11 cellular contexts compared by ENCODE assay signal in genomic region chr7:28854750-28855074, GRCh38.
A peak's percentile ranks its signal among the peaks of the same experiment; 100 is the strongest.
DNase-seq lines count a peak whose midpoint lies in the region; ATAC-seq and TF ChIP-seq lines count a peak whose summit lies in the region.
"Had no signal": no experiment of that assay in that cellular context is flagged by ENCODE, and none has a peak within 500 bp of the region (broad histone marks: within the 10 kb centered on the region; RNA-seq: fewer than 3 reads in every experiment).

No MANE protein-coding gene starts in this region.

- 80 to 97% methylated on average over 2 to 3 of the region's 3 CpGs for WGBS in endodermal cell (ENCODE audit: insufficient coverage in 1 of 2, insufficient read length in 1 of 2), 2 experiments
- WGBS in trophoblast cell (ENCODE audit: extremely low coverage, insufficient coverage, insufficient read length): no CpG with 5 or more reads among the region's 3 CpGs

- no peaks in the 10 kb centered on the region for H3K9me2 ChIP-seq in PC-3 (replicated peaks; ENCODE audit: low read length)

- peak overlapping the region; percentile 46 for H4K91ac ChIP-seq in trophoblast cell (ENCODE audit: low read depth, low read length)

- H3K9ac ChIP-seq in PC-3 (ENCODE audit: low read length) (no peak overlapping the region), endodermal cell (ENCODE audit: extremely low read depth, low read length, poor library complexity, severe bottlenecking) (no peak overlapping the region), trophoblast cell (ENCODE audit: low read length) (no peak overlapping the region)

- no peak for DNase-seq in T-helper 1 cell
- no peak for DNase-seq in PC-3
- DNase-seq in endodermal cell: no peak
- no peak for DNase-seq in trophoblast cell
- DNase-seq in kidney glomerular epithelial cell (lab: John Stamatoyannopoulos, UW): no peak
- DNase-seq in medulla oblongata (ENCODE audit: extremely low spot score): no peak

- no peak overlapping the region for H2BK5ac ChIP-seq in trophoblast cell (ENCODE audit: low read depth, low read length, poor library complexity)

- peak overlapping the region; percentile 90 for H3K4me2 ChIP-seq in PC-3 (ENCODE audit: low read length)
- no peak overlapping the region for H3K4me2 ChIP-seq in trophoblast cell (ENCODE audit: low read length)

- peaks cover 5% of the 10 kb centered on the region for H3F3A ChIP-seq in PC-3 (ENCODE audit: low read length, unreplicated experiment)

- no peaks in the 10 kb centered on the region for H3K9me3 Mint-ChIP-seq in T-helper 1 cell treated with Interleukin-12 subunit alpha and Interleukin-12 subunit beta and Interleukin-4 antibody, amounts not matched to agents 30 μg/mL and 1 μg/mL, for 36 hours
- peaks cover 4% of the 10 kb centered on the region for H3K9me3 Mint-ChIP-seq in endodermal cell
- H3K9me3 Mint-ChIP-seq: activated CD8-positive, alpha-beta T cell treated with anti-CD3 and anti-CD28 coated beads for 36 hours; activated naive CD4-positive, alpha-beta T cell treated with anti-CD3 and anti-CD28 coated beads, Interleukin-2, amount 10 ng/mL, durations not matched to agents 7 days and 5 days had no signal

- no peak overlapping the region for H3K27ac Mint-ChIP-seq in T-helper 1 cell treated with Interleukin-12 subunit alpha and Interleukin-12 subunit beta and Interleukin-4 antibody, amounts not matched to agents 30 μg/mL and 1 μg/mL, for 36 hours
- no peak overlapping the region for H3K27ac Mint-ChIP-seq in endodermal cell
- H3K27ac Mint-ChIP-seq: activated CD8-positive, alpha-beta T cell treated with anti-CD3 and anti-CD28 coated beads for 36 hours; activated naive CD4-positive, alpha-beta T cell treated with anti-CD3 and anti-CD28 coated beads, Interleukin-2, amount 10 ng/mL, durations not matched to agents 7 days and 5 days had no signal

- no peaks in the 10 kb centered on the region for H3K36me3 ChIP-seq in PC-3 (ENCODE audit: low read depth, low read length)
- no peaks in the 10 kb centered on the region for H3K36me3 ChIP-seq in endodermal cell (ENCODE audit: control insufficient read depth, insufficient read depth, low read length)
- no peaks in the 10 kb centered on the region for H3K36me3 ChIP-seq in trophoblast cell (ENCODE audit: control insufficient read depth in 1 of 2, insufficient read depth in 2 of 2, low read length in 2 of 2)

- H3K4me1 Mint-ChIP-seq in T-helper 1 cell treated with Interleukin-12 subunit alpha and Interleukin-12 subunit beta and Interleukin-4 antibody, amounts not matched to agents 30 μg/mL and 1 μg/mL, for 36 hours (ENCODE audit: low read depth): no peaks in the 10 kb centered on the region
- H3K4me1 Mint-ChIP-seq in endodermal cell: peaks cover 17% of the 10 kb centered on the region

- no peaks in the 10 kb centered on the region for H4K20me1 ChIP-seq in PC-3 (ENCODE audit: low read length)

- no peak overlapping the region for H2AK5ac ChIP-seq in trophoblast cell (ENCODE audit: low read length)

- BruUV-seq in PC-3 (replicated peaks; lab: Mats Ljungman, UMichigan): no TSS peak

- intact Hi-C loops in PC-3 (cut with micrococcal nuclease): loop anchor here (1.0 to 5.0 kb wide), 7 partner anchors 48 to 466 kb away; no protein-coding TSS in a partner anchor

- TF ChIP-seq CTCF in PC-3 (conservative IDR thresholded peaks at IDR 0.05; ENCODE audit: low read depth, low read length) (no peak), endodermal cell (conservative IDR thresholded peaks at IDR 0.05) (no peak)

- peak overlapping the region; percentile 92 for H2AFZ ChIP-seq in PC-3 (ENCODE audit: low read length)
- H2AFZ ChIP-seq in trophoblast cell (ENCODE audit: insufficient read depth, low read length, poor library complexity): no peak overlapping the region

- H3K9me3 ChIP-seq in PC-3 (ENCODE audit: low read length): no peaks in the 10 kb centered on the region
- no peaks in the 10 kb centered on the region for H3K9me3 ChIP-seq in endodermal cell (ENCODE audit: control insufficient read depth, low read length)
- no peaks in the 10 kb centered on the region for H3K9me3 ChIP-seq in trophoblast cell (ENCODE audit: insufficient read depth, low read depth, low read length)

- no peak overlapping the region for H3K23ac ChIP-seq in trophoblast cell (ENCODE audit: low read length)

- peaks cover 6% of the 10 kb centered on the region for H3K79me1 ChIP-seq in trophoblast cell (ENCODE audit: low read length)

- peaks cover 54% of the 10 kb centered on the region for H3K27me3 Mint-ChIP-seq in T-helper 1 cell treated with Interleukin-12 subunit alpha and Interleukin-12 subunit beta and Interleukin-4 antibody, amounts not matched to agents 30 μg/mL and 1 μg/mL, for 36 hours (ENCODE audit: low read depth)
- peaks cover 44% of the 10 kb centered on the region for H3K27me3 Mint-ChIP-seq in endodermal cell (ENCODE audit: insufficient read depth)

- H3K4ac ChIP-seq in trophoblast cell (ENCODE audit: low read depth, low read length): no peak overlapping the region

- H3K36me3 Mint-ChIP-seq in T-helper 1 cell treated with Interleukin-12 subunit alpha and Interleukin-12 subunit beta and Interleukin-4 antibody, amounts not matched to agents 30 μg/mL and 1 μg/mL, for 36 hours (ENCODE audit: low read depth): no peaks in the 10 kb centered on the region
- no peaks in the 10 kb centered on the region for H3K36me3 Mint-ChIP-seq in endodermal cell (ENCODE audit: low read depth)
- H3K36me3 Mint-ChIP-seq: activated naive CD4-positive, alpha-beta T cell treated with anti-CD3 and anti-CD28 coated beads, Interleukin-2, amount 10 ng/mL, durations not matched to agents 7 days and 5 days had no signal

- H3K27ac ChIP-seq in PC-3 (ENCODE audit: low read length) (no peak overlapping the region), endodermal cell (ENCODE audit: low read depth, low read length) (no peak overlapping the region), trophoblast cell (ENCODE audit: low read depth, low read length) (no peak overlapping the region)
- H3K27ac ChIP-seq: foreskin keratinocyte had no signal

- H3K4me3 Mint-ChIP-seq in T-helper 1 cell treated with Interleukin-12 subunit alpha and Interleukin-12 subunit beta and Interleukin-4 antibody, amounts not matched to agents 30 μg/mL and 1 μg/mL, for 36 hours: peak overlapping the region; percentile 36
- H3K4me3 Mint-ChIP-seq in endodermal cell: peak overlapping the region; percentile 69

- no peak overlapping the region for H3K18ac ChIP-seq in trophoblast cell (ENCODE audit: low read length)

- H3K14ac ChIP-seq in trophoblast cell (ENCODE audit: low read length): no peak overlapping the region

- ATAC-seq in PC-3 (no peak), GM18870 (IDR thresholded peaks at IDR 0.05; ENCODE audit: unreplicated experiment) (no peak)

- H3K79me2 ChIP-seq in PC-3 (ENCODE audit: low read length) (no peaks in the 10 kb centered on the region), trophoblast cell (ENCODE audit: control insufficient read depth, insufficient read depth, low read length, poor library complexity) (no peaks in the 10 kb centered on the region)

- H3K27me3 ChIP-seq in PC-3 (ENCODE audit: low read length) (no peaks in the 10 kb centered on the region), endodermal cell (ENCODE audit: control insufficient read depth, insufficient read depth, low read length, poor library complexity, severe bottlenecking) (peaks cover 39% of the 10 kb centered on the region), trophoblast cell (ENCODE audit: insufficient read depth, low read length) (no peaks in the 10 kb centered on the region)

- CTCF ChIA-PET in PC-3 (lab: Charles Lee): interaction anchor here (0.7 to 1.6 kb wide), 2 partner anchors 67 to 1427 kb away, joined by 5 to 6 read pairs; no protein-coding TSS in a partner anchor

- POLR2A ChIA-PET in PC-3 (lab: Charles Lee; ENCODE audit: unreplicated experiment): interaction anchor here (0.6 kb wide), 1 partner anchor 1860 kb away, joined by 3 read pairs; no protein-coding TSS in a partner anchor

- peaks cover 50% of the 10 kb centered on the region for H3K4me1 ChIP-seq in PC-3 (ENCODE audit: insufficient read depth, low read length)
- no peaks in the 10 kb centered on the region for H3K4me1 ChIP-seq in endodermal cell (ENCODE audit: control insufficient read depth, insufficient read depth, low read length)
- H3K4me1 ChIP-seq in trophoblast cell (ENCODE audit: control insufficient read depth in 1 of 2, insufficient read depth in 2 of 2, low read length in 2 of 2): peaks cover 12 to 19% of the 10 kb centered on the region in 2 experiments

- no peak overlapping the region for H4K8ac ChIP-seq in trophoblast cell (ENCODE audit: low read depth, low read length)

- H2BK12ac ChIP-seq in trophoblast cell (ENCODE audit: low read length): peak overlapping the region; percentile 85

- H2BK120ac ChIP-seq in trophoblast cell (ENCODE audit: insufficient read depth, low read length, poor library complexity): no peak overlapping the region

- H4K12ac ChIP-seq in trophoblast cell (ENCODE audit: low read depth, low read length): no peak overlapping the region

- peak overlapping the region; percentile 75; the same call in 1 of the 2 replicates for H3K4me3 ChIP-seq in PC-3 (ENCODE audit: low read length)
- H3K4me3 ChIP-seq in endodermal cell (ENCODE audit: low read length): no peak overlapping the region
- no peak overlapping the region for H3K4me3 ChIP-seq in trophoblast cell (ENCODE audit: low read depth, low read length)
